ENCODE assay signal across 8 cellular contexts in genomic region chr1:198598796-198599321, GRCh38.
DNase-seq lines count a peak whose midpoint lies in the region; ATAC-seq lines count a peak whose summit lies in the region.

No MANE protein-coding gene starts in this region.

- ATAC-seq in GM18858 (IDR thresholded peaks at IDR 0.05; ENCODE audit: unreplicated experiment) (peak; percentile 63), HG02571 (IDR thresholded peaks at IDR 0.05; ENCODE audit: unreplicated experiment) (peak; percentile 49)

- peak; percentile 98 for DNase-seq in NAMALWA (ENCODE audit: low spot score)
- DNase-seq in kidney tubule cell (ENCODE audit: low spot score): peak; percentile 95
- DNase-seq in HPDE6-E6E7 (ENCODE audit: extremely low spot score): no peak
- no peak for DNase-seq in stimulated activated CD4-positive, alpha-beta T cell treated with anti-CD3 and anti-CD28 coated beads, Interleukin-15, amount 100 ng/mL, for 24 hours
- DNase-seq in epidermal melanocyte (ENCODE audit: insufficient read length, low spot score): no peak
- no peak for DNase-seq in middle frontal gyrus (ENCODE audit: extremely low spot score, low spot score)

Comparison
In these comparisons a context has a peak if more than half of its experiments do, and no peak if none do; other contexts are left out.
1. DNase-seq: peak in NAMALWA (single experiment) and kidney tubule cell (single experiment); none in HPDE6-E6E7 (single experiment), stimulated activated CD4-positive, alpha-beta T cell treated with anti-CD3 and anti-CD28 coated beads, Interleukin-15, amount 100 ng/mL, for 24 hours (single experiment), epidermal melanocyte (single experiment) and middle frontal gyrus (single experiment).